ENCODE assay signal across 1 cellular context in genomic region chr20:35555951-35556645, GRCh38.
TF ChIP-seq lines count a peak whose summit lies in the region.

No MANE protein-coding gene starts in this region.

TF ChIP-seq in GM12878, 131 proteins besides CTCF, POLR2A, EP300 and RAD21 (continued from another document):
- no peak for TF ChIP-seq SMAD1 (IDR thresholded peaks at IDR 0.05; ENCODE audit: low read depth, partially characterized antibody)
